Comparison of ENCODE assay signal across 11 cellular contexts in genomic region chr16:30457743-30458560, GRCh38. TPM values are rescaled to one million over a fixed set of nuclear protein-coding genes. Genes with fewer than 3 reads are reported as not detected.
DNase-seq lines count a peak whose midpoint lies in the region; ATAC-seq, FAIRE-seq and TF ChIP-seq lines count a peak whose summit lies in the region.
"Had no signal": no experiment of that assay in that cellular context is flagged by ENCODE, and none has a peak within 500 bp of the region (broad histone marks: within the 10 kb centered on the region; RNA-seq: fewer than 3 reads in every experiment).

No MANE protein-coding gene starts in this region.

- CTCF ChIA-PET in activated naive CD4-positive, alpha-beta T cell treated with anti-CD3 and anti-CD28 coated beads, Interleukin-2, amount 10 ng/mL, durations not matched to agents 7 days and 5 days (lab: Charles Lee) = interaction anchor here (1.0 to 7.5 kb wide), 4 partner anchors 9 to 28 kb away, joined by 3 to 57 read pairs (median 9); partner anchors contain the start of genes DCTPP1 and ITGAL

- H3K27ac Mint-ChIP-seq in activated naive CD4-positive, alpha-beta T cell treated with anti-CD3 and anti-CD28 coated beads, Interleukin-2, amount 10 ng/mL, durations not matched to agents 7 days and 5 days = peak overlapping the region; percentile 98
- peak overlapping the region; percentile 93 for H3K27ac Mint-ChIP-seq in activated naive CD8-positive, alpha-beta T cell
- H3K27ac Mint-ChIP-seq in stimulated activated memory B cell treated with anti-CD40 and anti-IgM and Interleukin-4, amounts not matched to agents 10 μg/mL and 1 μg/mL and 100 μg/mL, for 72 hours = peak overlapping the region; percentile 100

- no peaks in the 10 kb centered on the region for H3K9me3 Mint-ChIP-seq in activated naive CD4-positive, alpha-beta T cell treated with anti-CD3 and anti-CD28 coated beads, Interleukin-2, amount 10 ng/mL, durations not matched to agents 7 days and 5 days
- H3K9me3 Mint-ChIP-seq in activated naive CD8-positive, alpha-beta T cell (ENCODE audit: low read depth) = no peaks in the 10 kb centered on the region
- no peaks in the 10 kb centered on the region for H3K9me3 Mint-ChIP-seq in stimulated activated memory B cell treated with anti-CD40 and anti-IgM and Interleukin-4, amounts not matched to agents 10 μg/mL and 1 μg/mL and 100 μg/mL, for 72 hours

- ATAC-seq in stimulated activated memory B cell treated with anti-CD40 and anti-IgM and Interleukin-4, amounts not matched to agents 10 μg/mL and 1 μg/mL and 100 μg/mL, for 72 hours = no peak

- H3K9me3 ChIP-seq in KOPT-K1 (ENCODE audit: insufficient read depth, low read length, poor library complexity, severe bottlenecking) = no peaks in the 10 kb centered on the region
- H3K9me3 ChIP-seq: pancreas had no signal

- TF ChIP-seq POLR2A in GM12891 (IDR thresholded peaks at IDR 0.05; ENCODE audit: low read depth, low read length) (no peak), GM12892 (IDR thresholded peaks at IDR 0.05; ENCODE audit: low read depth, low read length) (no peak)

- peak overlapping the region; percentile 74 for H3K27ac ChIP-seq in KOPT-K1 (ENCODE audit: low read depth, low read length, poor library complexity, severe bottlenecking)
- H3K27ac ChIP-seq: pancreas had no signal

- FAIRE-seq in GM12891 (lab: Jason Lieb, UNC) (no peak), GM12892 (lab: Jason Lieb, UNC) (no peak)
- FAIRE-seq: pancreas had no signal

- no peaks in the 10 kb centered on the region for H3K36me3 ChIP-seq in KOPT-K1 (ENCODE audit: insufficient read depth, low read length)
- H3K36me3 ChIP-seq: pancreas had no signal

- peaks cover 84% of the 10 kb centered on the region for H3K4me1 Mint-ChIP-seq in activated naive CD4-positive, alpha-beta T cell treated with anti-CD3 and anti-CD28 coated beads, Interleukin-2, amount 10 ng/mL, durations not matched to agents 7 days and 5 days
- peaks cover 55% of the 10 kb centered on the region for H3K4me1 Mint-ChIP-seq in activated naive CD8-positive, alpha-beta T cell (ENCODE audit: low read depth)
- H3K4me1 Mint-ChIP-seq in stimulated activated memory B cell treated with anti-CD40 and anti-IgM and Interleukin-4, amounts not matched to agents 10 μg/mL and 1 μg/mL and 100 μg/mL, for 72 hours = peaks cover 75% of the 10 kb centered on the region

- H3K36me3 Mint-ChIP-seq in activated naive CD4-positive, alpha-beta T cell treated with anti-CD3 and anti-CD28 coated beads, Interleukin-2, amount 10 ng/mL, durations not matched to agents 7 days and 5 days = peaks cover 2% of the 10 kb centered on the region
- H3K36me3 Mint-ChIP-seq in activated naive CD8-positive, alpha-beta T cell = no peaks in the 10 kb centered on the region
- no peaks in the 10 kb centered on the region for H3K36me3 Mint-ChIP-seq in stimulated activated memory B cell treated with anti-CD40 and anti-IgM and Interleukin-4, amounts not matched to agents 10 μg/mL and 1 μg/mL and 100 μg/mL, for 72 hours

- no peak for DNase-seq in activated naive CD4-positive, alpha-beta T cell treated with anti-CD3 and anti-CD28 coated beads, Interleukin-2, amount 10 ng/mL, durations not matched to agents 7 days and 5 days
- no peak for DNase-seq in activated naive CD4-positive, alpha-beta T cell treated with Interleukin-2 at 50 U/mL for 16 hours
- DNase-seq in RPMI8226 (no peak), GM12891 (ENCODE audit: insufficient read length, low spot score) (no peak), GM12892 (ENCODE audit: insufficient read length) (no peak)
- DNase-seq: effector CD8-positive, alpha-beta T cell; NCI-H1436 had no signal

- H3K27me3 Mint-ChIP-seq in activated naive CD4-positive, alpha-beta T cell treated with anti-CD3 and anti-CD28 coated beads, Interleukin-2, amount 10 ng/mL, durations not matched to agents 7 days and 5 days = peaks cover 4% of the 10 kb centered on the region
- H3K27me3 Mint-ChIP-seq in activated naive CD8-positive, alpha-beta T cell = no peaks in the 10 kb centered on the region
- no peaks in the 10 kb centered on the region for H3K27me3 Mint-ChIP-seq in stimulated activated memory B cell treated with anti-CD40 and anti-IgM and Interleukin-4, amounts not matched to agents 10 μg/mL and 1 μg/mL and 100 μg/mL, for 72 hours

- H3K4me3 Mint-ChIP-seq in activated naive CD4-positive, alpha-beta T cell treated with anti-CD3 and anti-CD28 coated beads, Interleukin-2, amount 10 ng/mL, durations not matched to agents 7 days and 5 days = peak overlapping the region; percentile 66
- peak overlapping the region; percentile 75 for H3K4me3 Mint-ChIP-seq in activated naive CD8-positive, alpha-beta T cell
- H3K4me3 Mint-ChIP-seq in stimulated activated memory B cell treated with anti-CD40 and anti-IgM and Interleukin-4, amounts not matched to agents 10 μg/mL and 1 μg/mL and 100 μg/mL, for 72 hours = peak overlapping the region; percentile 66

TF ChIP-seq in GM12891, 5 proteins besides CTCF, POLR2A, EP300 and RAD21:
- TF ChIP-seq PAX5 (IDR thresholded peaks at IDR 0.05; ENCODE audit: insufficient read depth, low read length, severe bottlenecking) = no peak
- TF ChIP-seq POU2F2 (IDR thresholded peaks at IDR 0.05; ENCODE audit: low read depth, low read length) = no peak
- no peak for TF ChIP-seq SPI1 (IDR thresholded peaks at IDR 0.05; ENCODE audit: low read depth, low read length)
- TF ChIP-seq POLR2AphosphoS5 (IDR thresholded peaks at IDR 0.05; ENCODE audit: low read depth, low read length) = no peak
- TF ChIP-seq TAF1 (IDR thresholded peaks at IDR 0.05; ENCODE audit: low read depth, low read length) = no peak

RNA-seq across cellular contexts. Expression of gene SEPHS2, which starts 12.3 kb away (rescaled TPM):
- 56.5 TPM for polyA plus RNA-seq in GM12891 (2012; ENCODE audit: low read depth, missing spikeins)
- 44.8 TPM for polyA plus RNA-seq in GM12892 (2012; ENCODE audit: missing spikeins)

RNA-seq across cellular contexts. Expression of gene ITGAL, which starts 14.6 kb away (rescaled TPM):
- polyA plus RNA-seq in GM12891 (2012; ENCODE audit: low read depth, missing spikeins) = 35.4 TPM
- 47.8 TPM for polyA plus RNA-seq in GM12892 (2012; ENCODE audit: missing spikeins)

RNA-seq across cellular contexts. Expression of gene DCTPP1, which starts 28.1 kb away (rescaled TPM):
- polyA plus RNA-seq in GM12891 (2012; ENCODE audit: low read depth, missing spikeins) = 67.5 TPM
- 96.4 TPM for polyA plus RNA-seq in GM12892 (2012; ENCODE audit: missing spikeins)

RNA-seq across cellular contexts. Expression of gene ZNF771, which starts 50.5 kb away (rescaled TPM):
- polyA plus RNA-seq in GM12891 (2012; ENCODE audit: low read depth, missing spikeins) = 1.2 TPM
- 1.3 TPM for polyA plus RNA-seq in GM12892 (2012; ENCODE audit: missing spikeins)
